In the genomic region with DNA sequence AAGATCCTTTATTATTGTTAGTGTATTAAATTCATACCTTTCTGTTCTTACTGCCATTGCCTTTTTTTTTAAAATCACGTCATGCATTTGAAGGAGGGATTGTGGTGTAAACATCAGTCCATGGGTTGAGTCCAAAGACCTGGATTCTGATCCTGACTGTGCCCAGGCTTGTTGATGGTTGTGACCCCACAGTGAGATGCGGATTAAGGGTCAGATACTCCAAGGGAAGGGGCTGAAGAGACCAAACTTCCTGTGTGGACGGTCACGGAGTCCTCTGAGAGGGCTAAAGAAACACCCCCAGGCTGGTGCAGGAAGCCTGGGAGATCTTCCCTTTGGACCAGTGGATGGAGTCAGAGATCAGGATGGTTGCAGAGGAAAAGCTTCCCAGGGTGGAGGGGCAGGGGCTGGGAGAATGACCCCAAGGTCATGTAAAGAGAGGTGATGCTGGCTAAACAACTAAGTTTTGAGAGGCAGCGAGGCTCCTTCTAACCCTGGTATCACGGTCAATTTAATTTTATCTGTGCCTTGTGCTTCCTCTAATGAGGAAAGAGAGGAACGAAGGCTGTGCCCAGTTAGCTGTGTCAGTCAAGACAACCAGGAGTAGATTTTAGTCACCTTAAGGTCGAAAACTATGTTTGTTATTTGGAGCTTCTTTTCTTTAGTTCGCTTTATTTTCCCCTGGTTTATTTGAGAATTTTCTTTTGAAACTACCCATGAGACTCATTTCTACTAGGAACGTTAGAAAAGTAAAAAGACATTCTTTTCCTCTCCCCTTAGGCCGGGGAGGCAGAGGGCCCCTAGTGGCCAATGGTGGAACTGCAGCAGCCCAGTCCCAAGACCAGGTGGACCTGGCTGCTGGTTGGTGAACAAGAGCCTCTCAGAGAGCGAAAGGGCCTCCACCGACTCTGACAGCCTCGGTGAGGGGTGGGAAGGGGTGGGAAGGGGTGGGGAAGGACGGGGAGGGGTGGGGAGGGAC, we compare ENCODE assay signal across 8 cellular contexts. TPM values are rescaled to one million over a fixed set of nuclear protein-coding genes. Genes with fewer than 3 reads are reported as not detected.
DNase-seq lines count a peak whose midpoint lies in the region; ATAC-seq and TF ChIP-seq lines count a peak whose summit lies in the region.

No MANE protein-coding gene starts in this region.

- no peaks in the 10 kb centered on the region for H3K9me2 ChIP-seq in Karpas-422 (replicated peaks; ENCODE audit: insufficient read depth, low read length)

- H3K36me3 ChIP-seq in Karpas-422 (ENCODE audit: insufficient read depth, low read length) (no peaks in the 10 kb centered on the region), neural progenitor cell (no peaks in the 10 kb centered on the region), stomach (no peaks in the 10 kb centered on the region)

- DNase-seq in Daoy (ENCODE audit: low read depth) (peak; percentile 87), Karpas-422 (peak; percentile 94), RKO (ENCODE audit: low spot score) (peak; percentile 78), fibroblast of mammary gland (ENCODE audit: low read depth) (peak; percentile 81), neural progenitor cell (ENCODE audit: low spot score) (peak; percentile 90), stomach (peak; percentile 87)
- DNase-seq in activated T-cell treated with anti-CD3 and anti-CD28 coated beads, Interleukin-2, amount 50 U/mL, for 72 hours: peak; percentile 88 to 91

- no peaks in the 10 kb centered on the region for H3K79me2 ChIP-seq in Karpas-422 (ENCODE audit: low read length)
- no peaks in the 10 kb centered on the region for H3K79me2 ChIP-seq in neural progenitor cell (ENCODE audit: low read depth)

- H3K27me3 ChIP-seq in Karpas-422 (ENCODE audit: low read length) (0 out of 2 replicates have a peak, but pooled peaks cover 2% of the 10 kb centered on the region), neural progenitor cell (no peaks in the 10 kb centered on the region), stomach (no peaks in the 10 kb centered on the region)

- H3K4me2 ChIP-seq in Karpas-422 (ENCODE audit: low read depth, low read length, poor library complexity, severe bottlenecking) (peak overlapping the region; percentile 49), neural progenitor cell (no peak overlapping the region)

- no peak for TF ChIP-seq POLR2A in stomach (IDR thresholded peaks at IDR 0.05)

- H3K9me3 Mint-ChIP-seq in activated T-cell treated with anti-CD3 and anti-CD28 coated beads, Interleukin-2, amount 50 U/mL, for 72 hours: no peaks in the 10 kb centered on the region
- no peaks in the 10 kb centered on the region for H3K9me3 Mint-ChIP-seq in neural progenitor cell

- peaks cover 9% of the 10 kb centered on the region for H3K4me1 ChIP-seq in Karpas-422 (ENCODE audit: low read length)
- peaks cover 9% of the 10 kb centered on the region for H3K4me1 ChIP-seq in neural progenitor cell
- H3K4me1 ChIP-seq in stomach: peaks cover 0 to 15% (median 1%) of the 10 kb centered on the region in 4 donors

- peaks cover 4% of the 10 kb centered on the region for H3K27me3 Mint-ChIP-seq in activated T-cell treated with anti-CD3 and anti-CD28 coated beads, Interleukin-2, amount 50 U/mL, for 72 hours (ENCODE audit: low read depth)
- H3K27me3 Mint-ChIP-seq in neural progenitor cell (ENCODE audit: insufficient read depth, low read depth): peaks cover 8% of the 10 kb centered on the region

- TF ChIP-seq CTCF in fibroblast of mammary gland (conservative IDR thresholded peaks at IDR 0.05; ENCODE audit: control insufficient read depth, insufficient read depth, low read depth, low read length) (peak; percentile 99), neural progenitor cell (IDR thresholded peaks at IDR 0.05) (peak; percentile 95), stomach (IDR thresholded peaks at IDR 0.05) (peak in 6 of 7 experiments; percentile 64 to 100 (median 96))

- intact Hi-C loops in stomach (cut with DNase I; ENCODE audit: low total_unique reads): no loop called here

- peaks cover 8% of the 10 kb centered on the region for H3F3A ChIP-seq in neural progenitor cell (ENCODE audit: low read depth)

- H3K27ac ChIP-seq in Karpas-422 (ENCODE audit: low read length) (no peak overlapping the region), neural progenitor cell (no peak overlapping the region), stomach (no peak overlapping the region)

- H3K9me3 ChIP-seq in Karpas-422 (ENCODE audit: low read length) (no peaks in the 10 kb centered on the region), neural progenitor cell (ENCODE audit: low read depth) (no peaks in the 10 kb centered on the region), stomach (no peaks in the 10 kb centered on the region)

- H3K9ac ChIP-seq in Karpas-422 (ENCODE audit: low read length): peak overlapping the region; percentile 21
- no peak overlapping the region for H3K9ac ChIP-seq in neural progenitor cell

- no peak for TF ChIP-seq EP300 in stomach (IDR thresholded peaks at IDR 0.05)

- no peak overlapping the region; the same call in 1 of the 2 replicates for H3K4me3 ChIP-seq in Karpas-422 (ENCODE audit: low read length)
- no peak overlapping the region for H3K4me3 ChIP-seq in fibroblast of mammary gland (ENCODE audit: control insufficient read depth, low read depth, low read length)
- H3K4me3 ChIP-seq in neural progenitor cell: no peak overlapping the region
- no peak overlapping the region for H3K4me3 ChIP-seq in stomach

- WGBS in stomach, 5 donors: 24 to 30% (median 26%) methylated on average over 13 to 15 of the region's 15 CpGs

- H3K4me1 Mint-ChIP-seq in activated T-cell treated with anti-CD3 and anti-CD28 coated beads, Interleukin-2, amount 50 U/mL, for 72 hours (ENCODE audit: low read depth): peaks cover 22% of the 10 kb centered on the region
- H3K4me1 Mint-ChIP-seq in neural progenitor cell: peaks cover 15% of the 10 kb centered on the region

- H2AFZ ChIP-seq in Karpas-422 (ENCODE audit: low read length) (peak overlapping the region; percentile 86), neural progenitor cell (replicated peaks) (peak overlapping the region; percentile 80)

- no peak overlapping the region for H3K27ac Mint-ChIP-seq in activated T-cell treated with anti-CD3 and anti-CD28 coated beads, Interleukin-2, amount 50 U/mL, for 72 hours
- H3K27ac Mint-ChIP-seq in neural progenitor cell: no peak overlapping the region

- H3K4me3 Mint-ChIP-seq in activated T-cell treated with anti-CD3 and anti-CD28 coated beads, Interleukin-2, amount 50 U/mL, for 72 hours: peak overlapping the region; percentile 14 to 62
- H3K4me3 Mint-ChIP-seq in neural progenitor cell: no peak overlapping the region

- ATAC-seq in GM21825 (IDR thresholded peaks at IDR 0.05; ENCODE audit: unreplicated experiment): peak; percentile 94
- peak; percentile 99 for ATAC-seq in activated T-cell treated with anti-CD3 and anti-CD28 coated beads, Interleukin-2, amount 50 U/mL, for 72 hours (replicated peaks in 1 of 2)

- H3K36me3 Mint-ChIP-seq in activated T-cell treated with anti-CD3 and anti-CD28 coated beads, Interleukin-2, amount 50 U/mL, for 72 hours (ENCODE audit: insufficient read depth in 2 of 2): no peaks in the 10 kb centered on the region
- no peaks in the 10 kb centered on the region for H3K36me3 Mint-ChIP-seq in neural progenitor cell

- H4K20me1 ChIP-seq in Karpas-422 (ENCODE audit: insufficient read depth, low read depth, low read length) (no peaks in the 10 kb centered on the region), neural progenitor cell (ENCODE audit: low read depth) (no peaks in the 10 kb centered on the region)

RNA-seq across cellular contexts. Expression of a gene that starts 8.7 kb away (rescaled TPM):
- 8.8 and 8.9 TPM in 2 replicates for total RNA-seq in Daoy (2014; rRNA removed; shearing (Covaris generic))
- total RNA-seq in Karpas-422 (2014; rRNA removed; shearing (Covaris generic); ENCODE audit: low replicate concordance): 1.2 and 1.6 TPM in 2 replicates
- 1 to 10 TPM; 1.4 to 4.5 TPM for total RNA-seq in activated T-cell treated with anti-CD3 and anti-CD28 coated beads, Interleukin-2, amount 50 U/mL, for 72 hours
- total RNA-seq in neural progenitor cell (ENCODE audit: low replicate concordance) (21.1 and 26.5 TPM in 2 replicates), stomach (1 to 10 TPM; 3.1 to 8.1 (median 5.8) TPM)
- polyA plus RNA-seq in stomach: 1 to 10 TPM; 1.1 to 2.9 (median 2.6) TPM

RNA-seq across cellular contexts. Expression of a gene that starts 33.3 kb away (rescaled TPM):
- 65.4 and 66.2 TPM in 2 replicates for total RNA-seq in Daoy (2014; rRNA removed; shearing (Covaris generic))
- total RNA-seq in Karpas-422 (2014; rRNA removed; shearing (Covaris generic); ENCODE audit: low replicate concordance): 43.9 and 53.8 TPM in 2 replicates
- 10 to 100 TPM; 67.5 to 68.3 TPM for total RNA-seq in activated T-cell treated with anti-CD3 and anti-CD28 coated beads, Interleukin-2, amount 50 U/mL, for 72 hours
- total RNA-seq in neural progenitor cell (ENCODE audit: low replicate concordance) (28.1 and 52.9 TPM in 2 replicates), stomach (100 to 1,000 TPM in 1 of 5 donors, 10 to 100 TPM in 4; 12.0 to 229 (median 37.5) TPM)
- polyA plus RNA-seq in stomach: 10 to 100 TPM; 10.8 to 15.0 (median 13.9) TPM
